Comparison of ENCODE assay signal across 1 cellular context in the genomic region with DNA sequence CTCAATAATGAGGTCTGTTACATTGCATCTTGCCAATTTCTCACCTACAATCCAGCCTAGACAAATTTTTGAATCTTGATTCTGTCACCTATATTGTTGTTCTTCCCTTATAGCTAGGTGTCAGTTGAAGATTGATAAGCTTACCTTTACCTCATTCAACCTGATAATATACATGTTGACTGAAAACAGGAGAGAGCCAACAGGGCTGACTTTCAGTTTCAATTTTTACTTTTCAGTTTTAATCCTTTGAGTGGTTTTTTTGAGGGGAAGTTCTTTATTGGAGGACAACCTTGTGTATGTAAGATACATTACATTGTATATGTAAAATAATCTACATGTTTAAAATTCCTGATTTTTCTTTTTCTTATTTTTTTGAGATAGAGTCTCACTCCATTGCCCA.
A peak's percentile ranks its signal among the peaks of the same experiment; 100 is the strongest.
TF ChIP-seq lines count a peak whose summit lies in the region.

No MANE protein-coding gene starts in this region.

TF ChIP-seq in GM12878, 131 proteins besides CTCF, POLR2A, EP300 and RAD21:
- TF ChIP-seq JUNB (IDR thresholded peaks at IDR 0.05) = peak; percentile 46
- TF ChIP-seq NFIC (IDR thresholded peaks at IDR 0.05; ENCODE audit: low read depth, low read length) = no peak
- no peak for TF ChIP-seq HCFC1 (IDR thresholded peaks at IDR 0.05; ENCODE audit: low read length)
- TF ChIP-seq SMARCA5 (IDR thresholded peaks at IDR 0.05) = no peak
- no peak for TF ChIP-seq ZNF622 (IDR thresholded peaks at IDR 0.05)
- no peak for TF ChIP-seq TBL1XR1 (IDR thresholded peaks at IDR 0.05; ENCODE audit: low read depth, low read length)
- no peak for TF ChIP-seq CREB1 (IDR thresholded peaks at IDR 0.05; ENCODE audit: low read depth)
- no peak for TF ChIP-seq POU2F2 (IDR thresholded peaks at IDR 0.05; ENCODE audit: borderline replicate concordance, low read depth, low read length)
- TF ChIP-seq, protein P1, sequence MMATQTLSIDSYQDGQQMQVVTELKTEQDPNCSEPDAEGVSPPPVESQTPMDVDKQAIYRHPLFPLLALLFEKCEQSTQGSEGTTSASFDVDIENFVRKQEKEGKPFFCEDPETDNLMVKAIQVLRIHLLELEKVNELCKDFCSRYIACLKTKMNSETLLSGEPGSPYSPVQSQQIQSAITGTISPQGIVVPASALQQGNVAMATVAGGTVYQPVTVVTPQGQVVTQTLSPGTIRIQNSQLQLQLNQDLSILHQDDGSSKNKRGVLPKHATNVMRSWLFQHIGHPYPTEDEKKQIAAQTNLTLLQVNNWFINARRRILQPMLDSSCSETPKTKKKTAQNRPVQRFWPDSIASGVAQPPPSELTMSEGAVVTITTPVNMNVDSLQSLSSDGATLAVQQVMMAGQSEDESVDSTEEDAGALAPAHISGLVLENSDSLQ (IDR thresholded peaks at IDR 0.05) = peak; percentile 47; the same call in 1 of the 2 replicates
- no peak for TF ChIP-seq USF2 (IDR thresholded peaks at IDR 0.05; ENCODE audit: borderline replicate concordance, low read depth, low read length)
- no peak for TF ChIP-seq MYC (IDR thresholded peaks at IDR 0.05; ENCODE audit: insufficient read depth, insufficient read length, insufficient replicate concordance, low read length, severe bottlenecking)
